In genomic region chr5:19342942-19343341, GRCh38 we compare ENCODE assay signal across 29 cellular contexts.
"Had no signal": no experiment of that assay in that cellular context is flagged by ENCODE, and none has a peak within 500 bp of the region (broad histone marks: within the 10 kb centered on the region; RNA-seq: fewer than 3 reads in every experiment).

No MANE protein-coding gene starts in this region.

- H3K9me3 ChIP-seq: ovary, psoas muscle, right lobe of liver, thoracic aorta, thyroid gland, upper lobe of right lung, uterus had no signal

- H3K36me3 Mint-ChIP-seq: natural killer cell treated with Interleukin-12 subunit alpha and Interleukin-12 subunit beta and Interleukin-15 and Interleukin-18, amount 100 ng/mL, for 72 hours; neural progenitor cell; stimulated activated effector memory CD8-positive, alpha-beta T cell treated with anti-CD3 and anti-CD28 coated beads, Interleukin-12 subunit alpha, Interleukin-12 subunit beta, amount 100 ng/mL, for 72 hours; stimulated activated naive B cell treated with anti-CD40 and anti-IgM and Interleukin-4, amounts not matched to agents 10 μg/mL and 1 μg/mL and 100 μg/mL, for 72 hours; type B pancreatic cell had no signal

- H3K4me3 Mint-ChIP-seq: naive thymus-derived CD8-positive, alpha-beta T cell; natural killer cell treated with Interleukin-12 subunit alpha and Interleukin-12 subunit beta and Interleukin-15 and Interleukin-18, amount 100 ng/mL, for 72 hours; nephron progenitor cell; neural progenitor cell; stimulated activated effector memory CD8-positive, alpha-beta T cell treated with anti-CD3 and anti-CD28 coated beads, Interleukin-12 subunit alpha, Interleukin-12 subunit beta, amount 100 ng/mL, for 72 hours; stimulated activated naive B cell treated with anti-CD40 and anti-IgM and Interleukin-4, amounts not matched to agents 10 μg/mL and 1 μg/mL and 100 μg/mL, for 72 hours; stimulated activated naive CD8-positive, alpha-beta T cell treated with anti-CD3 and anti-CD28 coated beads, Interleukin-15, Interleukin-2, amounts not matched to agents 100 ng/mL and 50 ng/mL, for 24 hours; type B pancreatic cell had no signal

- H3K4me3 ChIP-seq: neural progenitor cell, ovary, psoas muscle, right lobe of liver, sigmoid colon, stomach, thoracic aorta, thyroid gland, tibial nerve, upper lobe of right lung, uterus had no signal

- H3K4me2 ChIP-seq: neural progenitor cell had no signal

- H3K4me1 Mint-ChIP-seq: naive thymus-derived CD8-positive, alpha-beta T cell; nephron progenitor cell; neural progenitor cell; stimulated activated effector memory CD8-positive, alpha-beta T cell treated with anti-CD3 and anti-CD28 coated beads, Interleukin-12 subunit alpha, Interleukin-12 subunit beta, amount 100 ng/mL, for 72 hours; stimulated activated naive B cell treated with anti-CD40 and anti-IgM and Interleukin-4, amounts not matched to agents 10 μg/mL and 1 μg/mL and 100 μg/mL, for 72 hours had no signal

- H2AFZ ChIP-seq: neural progenitor cell, parathyroid adenoma had no signal

- H3K27me3 ChIP-seq: neural progenitor cell, ovary, right lobe of liver, sigmoid colon, stomach, thyroid gland, tibial nerve, upper lobe of right lung, uterus had no signal

- H3K27ac ChIP-seq: neural progenitor cell, ovary, parathyroid adenoma, psoas muscle, right lobe of liver, sigmoid colon, stomach, thoracic aorta, thyroid gland, tibial nerve, upper lobe of right lung, uterus had no signal

- H3K27me3 Mint-ChIP-seq: naive thymus-derived CD8-positive, alpha-beta T cell; natural killer cell treated with Interleukin-12 subunit alpha and Interleukin-12 subunit beta and Interleukin-15 and Interleukin-18, amount 100 ng/mL, for 72 hours; progenitor cell of endocrine pancreas; stimulated activated naive B cell treated with anti-CD40 and anti-IgM and Interleukin-4, amounts not matched to agents 10 μg/mL and 1 μg/mL and 100 μg/mL, for 72 hours; stimulated activated naive CD8-positive, alpha-beta T cell treated with anti-CD3 and anti-CD28 coated beads, Interleukin-15, Interleukin-2, amounts not matched to agents 100 ng/mL and 50 ng/mL, for 24 hours; type B pancreatic cell had no signal

- FAIRE-seq: small intestine had no signal

- H3K4me1 ChIP-seq: neural progenitor cell, parathyroid adenoma, psoas muscle, right lobe of liver, sigmoid colon, stomach, thyroid gland, tibial nerve, upper lobe of right lung, uterus had no signal

- H3K9ac ChIP-seq: neural progenitor cell, parathyroid adenoma had no signal

- H3K79me2 ChIP-seq: parathyroid adenoma had no signal

- DNase-seq: naive thymus-derived CD8-positive, alpha-beta T cell; nephron progenitor cell; occipital lobe; ovary; posterior cingulate gyrus; psoas muscle; right cardiac atrium; right lobe of liver; sigmoid colon; small intestine; stimulated activated CD4-positive, alpha-beta T cell treated with anti-CD3 and anti-CD28 coated beads, Interleukin-15, amount 100 ng/mL, for 24 hours; stimulated activated CD4-positive, alpha-beta T cell treated with anti-CD3 and anti-CD28 coated beads, Interleukin-2, amount 100 ng/mL, for 24 hours; stimulated activated CD4-positive, alpha-beta T cell treated with anti-CD3 and anti-CD28 coated beads, Interleukin-2, amount 100 ng/mL, for 48 hours; stimulated activated CD4-positive, alpha-beta T cell treated with anti-CD3 and anti-CD28 coated beads, Interleukin-4, amount 100 ng/mL, for 24 hours; stimulated activated naive B cell treated with anti-CD40 and anti-IgM and Interleukin-4, amounts not matched to agents 10 μg/mL and 1 μg/mL and 100 μg/mL, for 72 hours; stimulated activated naive CD4-positive, alpha-beta T cell treated with Interleukin-2 at 50 U/mL for 16 hours; stomach; thyroid gland; upper lobe of right lung; uterus had no signal

- H3K27ac Mint-ChIP-seq: naive thymus-derived CD8-positive, alpha-beta T cell; natural killer cell treated with Interleukin-12 subunit alpha and Interleukin-12 subunit beta and Interleukin-15 and Interleukin-18, amount 100 ng/mL, for 72 hours; nephron progenitor cell; neural progenitor cell; progenitor cell of endocrine pancreas; stimulated activated effector memory CD8-positive, alpha-beta T cell treated with anti-CD3 and anti-CD28 coated beads, Interleukin-12 subunit alpha, Interleukin-12 subunit beta, amount 100 ng/mL, for 72 hours; stimulated activated naive B cell treated with anti-CD40 and anti-IgM and Interleukin-4, amounts not matched to agents 10 μg/mL and 1 μg/mL and 100 μg/mL, for 72 hours; stimulated activated naive CD8-positive, alpha-beta T cell treated with anti-CD3 and anti-CD28 coated beads, Interleukin-15, Interleukin-2, amounts not matched to agents 100 ng/mL and 50 ng/mL, for 24 hours; type B pancreatic cell had no signal

- H3K36me3 ChIP-seq: neural progenitor cell, ovary, right lobe of liver, sigmoid colon, stomach, thoracic aorta, thyroid gland, tibial nerve, upper lobe of right lung, uterus had no signal
